1 cellular context compared by ENCODE assay signal in genomic region chr2:171178993-171179392, GRCh38.
TF ChIP-seq lines count a peak whose summit lies in the region.

No MANE protein-coding gene starts in this region.

TF ChIP-seq in K562, 482 proteins besides CTCF, POLR2A, EP300 and RAD21 (continued from another document):
- TF ChIP-seq, protein P1, sequence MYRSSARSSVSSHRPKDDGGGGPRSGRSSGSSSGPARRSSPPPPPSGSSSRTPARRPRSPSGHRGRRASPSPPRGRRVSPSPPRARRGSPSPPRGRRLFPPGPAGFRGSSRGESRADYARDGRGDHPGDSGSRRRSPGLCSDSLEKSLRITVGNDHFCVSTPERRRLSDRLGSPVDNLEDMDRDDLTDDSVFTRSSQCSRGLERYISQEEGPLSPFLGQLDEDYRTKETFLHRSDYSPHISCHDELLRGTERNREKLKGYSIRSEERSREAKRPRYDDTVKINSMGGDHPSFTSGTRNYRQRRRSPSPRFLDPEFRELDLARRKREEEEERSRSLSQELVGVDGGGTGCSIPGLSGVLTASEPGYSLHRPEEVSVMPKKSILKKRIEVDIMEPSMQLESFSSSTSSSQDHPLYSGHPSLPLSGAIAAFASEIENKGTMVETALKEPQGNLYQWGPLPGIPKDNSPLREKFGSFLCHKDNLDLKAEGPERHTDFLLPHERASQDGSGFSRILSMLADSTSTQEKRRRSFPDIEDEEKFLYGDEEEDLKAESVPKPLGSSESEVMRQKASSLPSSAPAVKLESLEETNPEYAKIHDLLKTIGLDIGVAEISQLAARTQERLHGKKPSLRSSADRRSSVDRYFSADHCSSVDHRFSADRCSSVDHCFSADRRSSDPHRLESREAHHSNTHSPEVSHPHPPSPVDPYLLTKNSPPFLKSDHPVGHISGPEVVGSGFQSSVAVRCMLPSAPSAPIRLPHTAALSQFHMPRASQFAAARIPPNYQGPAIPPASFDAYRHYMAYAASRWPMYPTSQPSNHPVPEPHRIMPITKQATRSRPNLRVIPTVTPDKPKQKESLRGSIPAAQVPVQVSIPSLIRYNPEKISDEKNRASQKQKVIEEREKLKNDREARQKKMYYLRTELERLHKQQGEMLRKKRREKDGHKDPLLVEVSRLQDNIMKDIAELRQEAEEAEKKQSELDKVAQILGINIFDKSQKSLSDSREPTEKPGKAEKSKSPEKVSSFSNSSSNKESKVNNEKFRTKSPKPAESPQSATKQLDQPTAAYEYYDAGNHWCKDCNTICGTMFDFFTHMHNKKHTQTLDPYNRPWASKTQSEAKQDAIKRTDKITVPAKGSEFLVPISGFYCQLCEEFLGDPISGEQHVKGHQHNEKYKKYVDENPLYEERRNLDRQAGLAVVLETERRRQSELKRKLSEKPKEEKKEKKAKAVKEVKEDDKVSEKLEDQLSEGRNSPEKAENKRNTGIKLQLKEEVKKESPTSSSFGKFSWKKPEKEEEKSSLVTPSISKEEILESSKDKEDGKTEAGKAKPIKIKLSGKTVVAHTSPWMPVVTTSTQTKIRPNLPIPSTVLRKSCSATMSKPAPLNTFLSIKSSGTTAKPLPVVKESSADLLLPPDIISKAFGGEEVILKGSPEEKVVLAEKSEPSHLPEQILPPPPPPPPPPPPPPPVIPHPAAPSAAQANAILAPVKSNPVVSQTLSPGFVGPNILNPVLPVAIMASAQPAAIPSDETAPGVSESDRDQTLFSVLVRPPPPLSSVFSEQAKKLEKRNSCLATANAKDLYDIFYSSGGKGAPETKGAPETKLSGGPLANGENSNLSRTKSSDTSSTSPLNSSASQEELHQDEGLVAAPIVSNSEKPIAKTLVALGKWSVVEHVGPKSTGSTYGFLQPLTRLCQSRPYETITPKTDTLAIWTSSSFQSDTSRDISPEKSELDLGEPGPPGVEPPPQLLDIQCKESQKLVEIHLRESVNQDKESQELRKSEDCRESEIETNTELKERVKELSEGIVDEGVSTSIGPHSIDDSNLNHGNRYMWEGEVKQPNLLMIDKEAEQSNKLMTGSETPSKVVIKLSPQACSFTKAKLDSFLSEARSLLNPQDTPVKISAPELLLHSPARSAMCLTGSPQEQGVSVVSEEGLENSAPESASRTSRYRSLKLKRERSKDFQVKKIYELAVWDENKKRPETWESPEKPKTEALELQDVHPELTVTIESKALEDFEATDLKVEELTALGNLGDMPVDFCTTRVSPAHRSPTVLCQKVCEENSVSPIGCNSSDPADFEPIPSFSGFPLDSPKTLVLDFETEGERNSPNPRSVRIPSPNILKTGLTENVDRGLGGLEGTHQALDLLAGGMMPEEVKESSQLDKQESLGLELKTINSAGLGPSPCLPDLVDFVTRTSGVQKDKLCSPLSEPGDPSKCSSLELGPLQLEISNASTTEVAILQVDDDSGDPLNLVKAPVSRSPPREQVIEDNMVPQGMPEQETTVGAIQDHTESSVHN (IDR thresholded peaks at IDR 0.05; ENCODE audit: borderline replicate concordance in 1 of 2, low read depth in 1 of 2), result no peak
- TF ChIP-seq RAD51 (IDR thresholded peaks at IDR 0.05; ENCODE audit: borderline replicate concordance, low read depth) (no peak), CHD4 (IDR thresholded peaks at IDR 0.05; ENCODE audit: insufficient read depth, insufficient replicate concordance, low read depth, low read length, poor library complexity, severe bottlenecking) (no peak)
